ENCODE assay signal across 14 cellular contexts in the genomic region with DNA sequence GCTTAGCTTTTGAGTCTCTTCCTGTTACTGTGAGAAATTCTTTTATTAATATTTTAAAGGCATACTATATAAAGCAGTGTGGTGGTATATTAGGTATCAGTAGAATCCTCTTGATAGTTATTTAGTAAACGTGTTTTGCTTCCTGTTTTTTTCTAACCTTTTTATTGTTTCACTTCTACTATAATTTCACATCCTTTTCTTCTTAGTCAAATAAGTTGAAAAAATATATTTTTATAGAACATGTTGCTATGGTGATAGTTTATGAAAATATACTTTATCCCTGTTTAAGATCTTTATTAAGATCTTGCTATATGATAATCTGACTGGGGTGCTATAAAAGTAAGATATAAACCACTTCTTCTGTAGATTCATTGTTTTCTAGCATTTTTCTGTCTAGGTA. TPM values are rescaled to one million over a fixed set of nuclear protein-coding genes. Genes with fewer than 3 reads are reported as not detected.
A peak's percentile ranks its signal among the peaks of the same experiment; 100 is the strongest.
DNase-seq lines count a peak whose midpoint lies in the region; ATAC-seq and TF ChIP-seq lines count a peak whose summit lies in the region.
"Had no signal": no experiment of that assay in that cellular context is flagged by ENCODE, and none has a peak within 500 bp of the region (broad histone marks: within the 10 kb centered on the region; RNA-seq: fewer than 3 reads in every experiment).

No MANE protein-coding gene starts in this region.

- H3K27me3 Mint-ChIP-seq in MCF 10A (ENCODE audit: insufficient read depth, unreplicated experiment) (no peaks in the 10 kb centered on the region), progenitor cell of endocrine pancreas (no peaks in the 10 kb centered on the region)
- H3K27me3 Mint-ChIP-seq: activated CD4-positive, alpha-beta memory T cell treated with anti-CD3 and anti-CD28 coated beads, Interleukin-2, amount 10 ng/mL, durations not matched to agents 7 days and 5 days had no signal

- H3K27ac ChIP-seq in breast epithelium = no peak overlapping the region
- H3K27ac ChIP-seq in OCI-LY7 (ENCODE audit: low read depth, low read length, poor library complexity, severe bottlenecking) = peak overlapping the region; percentile 60

- no peak for ATAC-seq in GM19023 (IDR thresholded peaks at IDR 0.05; ENCODE audit: unreplicated experiment)

- POLR2A ChIA-PET in MCF 10A (lab: Yijun Ruan, JAX) (interaction anchor here (5.4 kb wide), 1 partner anchor 175 kb away, joined by 52 read pairs; the partner anchor contains the start of gene HMGCR), OCI-LY7 (lab: Charles Lee) (interaction anchor here (0.6 kb wide), 3 partner anchors 45 to 585 kb away, joined by 5 to 6 read pairs (median 5); no protein-coding TSS in a partner anchor)

- H3K36me3 Mint-ChIP-seq in MCF 10A (ENCODE audit: insufficient read depth, unreplicated experiment) (no peaks in the 10 kb centered on the region), progenitor cell of endocrine pancreas (ENCODE audit: insufficient read depth) (peaks cover 6% of the 10 kb centered on the region)

- H3K4me3 ChIP-seq in breast epithelium = no peak overlapping the region
- H3K4me3 ChIP-seq in OCI-LY7 (ENCODE audit: low read depth, low read length, poor library complexity, severe bottlenecking) = peak overlapping the region; percentile 91

- BruUV-seq in MCF 10A (replicated peaks; lab: Mats Ljungman, UMichigan) = no TSS peak
- no TSS peak for BruUV-seq in OCI-LY7 (replicated peaks; lab: Mats Ljungman, UMichigan)

- H3K4me3 Mint-ChIP-seq in MCF 10A (ENCODE audit: unreplicated experiment) (no peak overlapping the region), progenitor cell of endocrine pancreas (ENCODE audit: low read depth) (no peak overlapping the region)

- TF ChIP-seq POLR2A in breast epithelium (IDR thresholded peaks at IDR 0.05) = no peak

- H3K36me3 ChIP-seq in breast epithelium = no peaks in the 10 kb centered on the region
- H3K36me3 ChIP-seq in OCI-LY7 (ENCODE audit: insufficient read depth, low read length) = peaks cover 10% of the 10 kb centered on the region; the same call in 1 of the 2 replicates

- peak overlapping the region; percentile 42 for H3K27ac Mint-ChIP-seq in MCF 10A (ENCODE audit: low read depth, unreplicated experiment)
- no peak overlapping the region for H3K27ac Mint-ChIP-seq in progenitor cell of endocrine pancreas
- H3K27ac Mint-ChIP-seq: activated CD4-positive, alpha-beta memory T cell treated with anti-CD3 and anti-CD28 coated beads, Interleukin-2, amount 10 ng/mL, durations not matched to agents 7 days and 5 days had no signal

- H3K9me3 Mint-ChIP-seq in MCF 10A (ENCODE audit: unreplicated experiment) (no peaks in the 10 kb centered on the region), progenitor cell of endocrine pancreas (ENCODE audit: low read depth) (peaks cover 4% of the 10 kb centered on the region)
- H3K9me3 Mint-ChIP-seq: activated CD4-positive, alpha-beta memory T cell treated with anti-CD3 and anti-CD28 coated beads, Interleukin-2, amount 10 ng/mL, durations not matched to agents 7 days and 5 days had no signal

- H3K4me1 ChIP-seq in breast epithelium = peaks cover 0 to 7% of the 10 kb centered on the region in 2 donors
- peaks cover 49% of the 10 kb centered on the region for H3K4me1 ChIP-seq in OCI-LY7 (ENCODE audit: insufficient read depth, low read length, poor library complexity, severe bottlenecking)

- peaks cover 14% of the 10 kb centered on the region; the same call in 1 of the 2 replicates for H4K20me1 ChIP-seq in OCI-LY7 (ENCODE audit: insufficient read depth, low read length)

- DNase-seq in MCF 10A (ENCODE audit: unreplicated experiment) = no peak
- no peak for DNase-seq in breast epithelium (ENCODE audit: low spot score in 2 of 2)
- no peak for DNase-seq in OCI-LY7 (ENCODE audit: low spot score)
- DNase-seq in germinal center (ENCODE audit: low spot score) = peak; percentile 18
- no peak for DNase-seq in NCI-H2171 (lab: John Stamatoyannopoulos, UW)
- DNase-seq in NK-92 treated with Interleukin-12 subunit alpha and Interleukin-12 subunit beta, amount 100 ng/mL, for 24 hours (lab: John Stamatoyannopoulos, UW) = no peak
- DNase-seq in progenitor cell of endocrine pancreas (ENCODE audit: low spot score, unreplicated experiment) = no peak
- DNase-seq: activated CD4-positive, alpha-beta memory T cell treated with anti-CD3 and anti-CD28 coated beads, Interleukin-2, amount 10 ng/mL, durations not matched to agents 7 days and 5 days; activated gamma-delta T cell; DMS79; Kasumi-1; stimulated activated CD8-positive, alpha-beta memory T cell treated with anti-CD3 and anti-CD28 coated beads, Interleukin-4, amount 100 ng/mL, for 48 hours; trophoblast cell had no signal

- H3K79me2 ChIP-seq in OCI-LY7 (ENCODE audit: insufficient read depth, low read depth, low read length) = peaks cover 92% of the 10 kb centered on the region

- peaks cover 21% of the 10 kb centered on the region for H3K4me1 Mint-ChIP-seq in MCF 10A (ENCODE audit: insufficient read depth, unreplicated experiment)
- H3K4me1 Mint-ChIP-seq in progenitor cell of endocrine pancreas (ENCODE audit: low read depth) = peaks cover 22% of the 10 kb centered on the region

- H3K9me3 ChIP-seq in breast epithelium = no peaks in the 10 kb centered on the region
- H3K9me3 ChIP-seq in OCI-LY7 (ENCODE audit: low read length) = no peaks in the 10 kb centered on the region; the same call in 1 of the 2 replicates

- peak overlapping the region; percentile 78 for H3K4me2 ChIP-seq in OCI-LY7 (ENCODE audit: low read length)

- H2AFZ ChIP-seq in OCI-LY7 (ENCODE audit: low read length) = peak overlapping the region; percentile 11; the same call in 1 of the 2 replicates

- intact Hi-C loops in MCF 10A (cut with micrococcal nuclease) (loop anchor here (5.0 kb wide), 2 partner anchors 53 to 168 kb away; no protein-coding TSS in a partner anchor), breast epithelium (cut with DNase I; ENCODE audit: low total_unique reads) (no loop called here), OCI-LY7 (cut with micrococcal nuclease; ENCODE audit: unreplicated experiment) (no loop called here)

- no peaks in the 10 kb centered on the region for H3K27me3 ChIP-seq in breast epithelium

- TF ChIP-seq CTCF in MCF 10A (IDR thresholded peaks at IDR 0.05; ENCODE audit: unreplicated experiment) (no peak), breast epithelium (IDR thresholded peaks at IDR 0.05) (no peak), OCI-LY7 (conservative IDR thresholded peaks at IDR 0.05; ENCODE audit: low read length) (no peak), progenitor cell of endocrine pancreas (IDR thresholded peaks at IDR 0.05; ENCODE audit: unreplicated experiment) (no peak)

- H3K9me2 ChIP-seq in OCI-LY7 (ENCODE audit: insufficient read depth, low read length) = no peaks in the 10 kb centered on the region; the same call in 1 of the 2 replicates

- CTCF ChIA-PET in MCF 10A (lab: Yijun Ruan, JAX) = no interaction called here
- CTCF ChIA-PET in OCI-LY7 (lab: Charles Lee; ENCODE audit: unreplicated experiment) = interaction anchor here (0.5 kb wide), 1 partner anchor 20 kb away, joined by 5 read pairs; no protein-coding TSS in a partner anchor

RNA-seq across cellular contexts. Expression of gene POLK, which starts 2.1 kb away (rescaled TPM):
- total RNA-seq in MCF 10A (2022) (30.2 and 34.9 TPM in 2 replicates), breast epithelium (10 to 100 TPM; 44.0 to 58.4 (median 44.9) TPM), OCI-LY7 (2022) (29.5 and 30.0 TPM in 2 replicates), progenitor cell of endocrine pancreas (20.2 TPM in 2 replicates)
- total RNA-seq in OCI-LY7 (2014; rRNA removed; shearing (Covaris generic)) = 16.0 and 20.1 TPM in 2 replicates

RNA-seq across cellular contexts. Expression of gene CERT1, which starts 2.4 kb away (rescaled TPM):
- 19.6 and 21.7 TPM in 2 replicates for total RNA-seq in MCF 10A (2022)
- total RNA-seq in breast epithelium = 10 to 100 TPM; 37.7 to 84.0 (median 42.1) TPM
- 13.3 and 16.1 TPM in 2 replicates for total RNA-seq in OCI-LY7 (2014; rRNA removed; shearing (Covaris generic))
- total RNA-seq in OCI-LY7 (2022) = 29.9 and 33.6 TPM in 2 replicates
- total RNA-seq in progenitor cell of endocrine pancreas = 49.3 and 50.8 TPM in 2 replicates
